ENCODE assay signal across 1 cellular context in the genomic region with DNA sequence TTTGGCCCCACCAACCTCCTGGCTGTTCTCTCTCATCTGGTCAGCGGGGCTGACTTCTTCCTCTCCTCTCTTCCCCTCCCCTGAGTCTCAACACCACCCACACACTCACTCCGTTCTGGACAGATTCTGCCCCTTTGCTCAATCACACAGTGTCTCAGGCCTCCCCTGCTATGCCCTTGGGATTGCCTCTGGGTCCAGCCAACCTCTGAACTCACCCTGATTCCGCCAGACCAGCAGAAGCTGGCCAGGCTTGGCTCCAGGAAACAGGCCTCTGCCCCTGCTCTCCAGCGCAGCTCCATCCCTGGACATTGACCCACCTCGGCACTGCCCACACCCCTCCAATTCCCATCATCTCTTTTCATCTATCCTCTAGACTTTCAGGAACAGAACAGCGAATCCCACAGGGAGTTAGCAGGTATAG.
TF ChIP-seq lines count a peak whose summit lies in the region.

No MANE protein-coding gene starts in this region.

TF ChIP-seq in HepG2, 621 proteins besides CTCF, POLR2A, EP300 and RAD21 (continued from another document and continues in another):
- TF ChIP-seq KDM6A (CRISPR knock-in tag; IDR thresholded peaks at IDR 0.05; ENCODE audit: low read depth) (no peak), ZNF891 (CRISPR knock-in tag; IDR thresholded peaks at IDR 0.05) (0 out of 2 replicates have a peak, but pooled peaks have one; percentile 59), ZNF326 (CRISPR knock-in tag; IDR thresholded peaks at IDR 0.05; ENCODE audit: borderline replicate concordance) (no peak), NCOR1 (IDR thresholded peaks at IDR 0.05; ENCODE audit: borderline replicate concordance, low read length) (no peak), FIP1L1 (IDR thresholded peaks at IDR 0.05; ENCODE audit: borderline replicate concordance, insufficient read depth, low read depth, low read length) (no peak), HHEX (CRISPR knock-in tag; IDR thresholded peaks at IDR 0.05) (no peak), TBL1XR1 (IDR thresholded peaks at IDR 0.05; ENCODE audit: borderline replicate concordance, low read length, partially characterized antibody) (no peak), JDP2 (CRISPR knock-in tag; IDR thresholded peaks at IDR 0.05; ENCODE audit: borderline replicate concordance) (no peak), SRSF9 (IDR thresholded peaks at IDR 0.05; ENCODE audit: borderline replicate concordance, insufficient read depth, low read depth, low read length, poor library complexity, severe bottlenecking) (no peak), DNMT1 (CRISPR knock-in tag; IDR thresholded peaks at IDR 0.05) (no peak), CCDC6 (CRISPR knock-in tag; IDR thresholded peaks at IDR 0.05) (no peak), RFX3 (CRISPR knock-in tag; IDR thresholded peaks at IDR 0.05) (no peak), ZNF232 (CRISPR knock-in tag; IDR thresholded peaks at IDR 0.05; ENCODE audit: borderline replicate concordance) (no peak), HDAC1 (CRISPR knock-in tag; IDR thresholded peaks at IDR 0.05) (0 out of 2 replicates have a peak, but pooled peaks have one; percentile 21), HNRNPL (IDR thresholded peaks at IDR 0.05; ENCODE audit: low read depth, low read length) (no peak), MED1 (CRISPR knock-in tag; IDR thresholded peaks at IDR 0.05) (peak; percentile 45; the same call in 1 of the 2 replicates), ZFYVE20 (CRISPR knock-in tag; IDR thresholded peaks at IDR 0.05; ENCODE audit: borderline replicate concordance, low read depth) (no peak)
- TF ChIP-seq, protein P1, sequence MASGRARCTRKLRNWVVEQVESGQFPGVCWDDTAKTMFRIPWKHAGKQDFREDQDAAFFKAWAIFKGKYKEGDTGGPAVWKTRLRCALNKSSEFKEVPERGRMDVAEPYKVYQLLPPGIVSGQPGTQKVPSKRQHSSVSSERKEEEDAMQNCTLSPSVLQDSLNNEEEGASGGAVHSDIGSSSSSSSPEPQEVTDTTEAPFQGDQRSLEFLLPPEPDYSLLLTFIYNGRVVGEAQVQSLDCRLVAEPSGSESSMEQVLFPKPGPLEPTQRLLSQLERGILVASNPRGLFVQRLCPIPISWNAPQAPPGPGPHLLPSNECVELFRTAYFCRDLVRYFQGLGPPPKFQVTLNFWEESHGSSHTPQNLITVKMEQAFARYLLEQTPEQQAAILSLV (CRISPR knock-in tag; IDR thresholded peaks at IDR 0.05; ENCODE audit: borderline replicate concordance): no peak
- TF ChIP-seq, protein P2, sequence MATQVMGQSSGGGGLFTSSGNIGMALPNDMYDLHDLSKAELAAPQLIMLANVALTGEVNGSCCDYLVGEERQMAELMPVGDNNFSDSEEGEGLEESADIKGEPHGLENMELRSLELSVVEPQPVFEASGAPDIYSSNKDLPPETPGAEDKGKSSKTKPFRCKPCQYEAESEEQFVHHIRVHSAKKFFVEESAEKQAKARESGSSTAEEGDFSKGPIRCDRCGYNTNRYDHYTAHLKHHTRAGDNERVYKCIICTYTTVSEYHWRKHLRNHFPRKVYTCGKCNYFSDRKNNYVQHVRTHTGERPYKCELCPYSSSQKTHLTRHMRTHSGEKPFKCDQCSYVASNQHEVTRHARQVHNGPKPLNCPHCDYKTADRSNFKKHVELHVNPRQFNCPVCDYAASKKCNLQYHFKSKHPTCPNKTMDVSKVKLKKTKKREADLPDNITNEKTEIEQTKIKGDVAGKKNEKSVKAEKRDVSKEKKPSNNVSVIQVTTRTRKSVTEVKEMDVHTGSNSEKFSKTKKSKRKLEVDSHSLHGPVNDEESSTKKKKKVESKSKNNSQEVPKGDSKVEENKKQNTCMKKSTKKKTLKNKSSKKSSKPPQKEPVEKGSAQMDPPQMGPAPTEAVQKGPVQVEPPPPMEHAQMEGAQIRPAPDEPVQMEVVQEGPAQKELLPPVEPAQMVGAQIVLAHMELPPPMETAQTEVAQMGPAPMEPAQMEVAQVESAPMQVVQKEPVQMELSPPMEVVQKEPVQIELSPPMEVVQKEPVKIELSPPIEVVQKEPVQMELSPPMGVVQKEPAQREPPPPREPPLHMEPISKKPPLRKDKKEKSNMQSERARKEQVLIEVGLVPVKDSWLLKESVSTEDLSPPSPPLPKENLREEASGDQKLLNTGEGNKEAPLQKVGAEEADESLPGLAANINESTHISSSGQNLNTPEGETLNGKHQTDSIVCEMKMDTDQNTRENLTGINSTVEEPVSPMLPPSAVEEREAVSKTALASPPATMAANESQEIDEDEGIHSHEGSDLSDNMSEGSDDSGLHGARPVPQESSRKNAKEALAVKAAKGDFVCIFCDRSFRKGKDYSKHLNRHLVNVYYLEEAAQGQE (IDR thresholded peaks at IDR 0.05; ENCODE audit: borderline replicate concordance in 1 of 2, low read depth in 1 of 2, low read length in 2 of 2): no peak
- TF ChIP-seq, protein P3, sequence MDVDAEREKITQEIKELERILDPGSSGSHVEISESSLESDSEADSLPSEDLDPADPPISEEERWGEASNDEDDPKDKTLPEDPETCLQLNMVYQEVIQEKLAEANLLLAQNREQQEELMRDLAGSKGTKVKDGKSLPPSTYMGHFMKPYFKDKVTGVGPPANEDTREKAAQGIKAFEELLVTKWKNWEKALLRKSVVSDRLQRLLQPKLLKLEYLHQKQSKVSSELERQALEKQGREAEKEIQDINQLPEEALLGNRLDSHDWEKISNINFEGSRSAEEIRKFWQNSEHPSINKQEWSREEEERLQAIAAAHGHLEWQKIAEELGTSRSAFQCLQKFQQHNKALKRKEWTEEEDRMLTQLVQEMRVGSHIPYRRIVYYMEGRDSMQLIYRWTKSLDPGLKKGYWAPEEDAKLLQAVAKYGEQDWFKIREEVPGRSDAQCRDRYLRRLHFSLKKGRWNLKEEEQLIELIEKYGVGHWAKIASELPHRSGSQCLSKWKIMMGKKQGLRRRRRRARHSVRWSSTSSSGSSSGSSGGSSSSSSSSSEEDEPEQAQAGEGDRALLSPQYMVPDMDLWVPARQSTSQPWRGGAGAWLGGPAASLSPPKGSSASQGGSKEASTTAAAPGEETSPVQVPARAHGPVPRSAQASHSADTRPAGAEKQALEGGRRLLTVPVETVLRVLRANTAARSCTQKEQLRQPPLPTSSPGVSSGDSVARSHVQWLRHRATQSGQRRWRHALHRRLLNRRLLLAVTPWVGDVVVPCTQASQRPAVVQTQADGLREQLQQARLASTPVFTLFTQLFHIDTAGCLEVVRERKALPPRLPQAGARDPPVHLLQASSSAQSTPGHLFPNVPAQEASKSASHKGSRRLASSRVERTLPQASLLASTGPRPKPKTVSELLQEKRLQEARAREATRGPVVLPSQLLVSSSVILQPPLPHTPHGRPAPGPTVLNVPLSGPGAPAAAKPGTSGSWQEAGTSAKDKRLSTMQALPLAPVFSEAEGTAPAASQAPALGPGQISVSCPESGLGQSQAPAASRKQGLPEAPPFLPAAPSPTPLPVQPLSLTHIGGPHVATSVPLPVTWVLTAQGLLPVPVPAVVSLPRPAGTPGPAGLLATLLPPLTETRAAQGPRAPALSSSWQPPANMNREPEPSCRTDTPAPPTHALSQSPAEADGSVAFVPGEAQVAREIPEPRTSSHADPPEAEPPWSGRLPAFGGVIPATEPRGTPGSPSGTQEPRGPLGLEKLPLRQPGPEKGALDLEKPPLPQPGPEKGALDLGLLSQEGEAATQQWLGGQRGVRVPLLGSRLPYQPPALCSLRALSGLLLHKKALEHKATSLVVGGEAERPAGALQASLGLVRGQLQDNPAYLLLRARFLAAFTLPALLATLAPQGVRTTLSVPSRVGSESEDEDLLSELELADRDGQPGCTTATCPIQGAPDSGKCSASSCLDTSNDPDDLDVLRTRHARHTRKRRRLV (CRISPR knock-in tag; IDR thresholded peaks at IDR 0.05): no peak
- TF ChIP-seq, protein P4, sequence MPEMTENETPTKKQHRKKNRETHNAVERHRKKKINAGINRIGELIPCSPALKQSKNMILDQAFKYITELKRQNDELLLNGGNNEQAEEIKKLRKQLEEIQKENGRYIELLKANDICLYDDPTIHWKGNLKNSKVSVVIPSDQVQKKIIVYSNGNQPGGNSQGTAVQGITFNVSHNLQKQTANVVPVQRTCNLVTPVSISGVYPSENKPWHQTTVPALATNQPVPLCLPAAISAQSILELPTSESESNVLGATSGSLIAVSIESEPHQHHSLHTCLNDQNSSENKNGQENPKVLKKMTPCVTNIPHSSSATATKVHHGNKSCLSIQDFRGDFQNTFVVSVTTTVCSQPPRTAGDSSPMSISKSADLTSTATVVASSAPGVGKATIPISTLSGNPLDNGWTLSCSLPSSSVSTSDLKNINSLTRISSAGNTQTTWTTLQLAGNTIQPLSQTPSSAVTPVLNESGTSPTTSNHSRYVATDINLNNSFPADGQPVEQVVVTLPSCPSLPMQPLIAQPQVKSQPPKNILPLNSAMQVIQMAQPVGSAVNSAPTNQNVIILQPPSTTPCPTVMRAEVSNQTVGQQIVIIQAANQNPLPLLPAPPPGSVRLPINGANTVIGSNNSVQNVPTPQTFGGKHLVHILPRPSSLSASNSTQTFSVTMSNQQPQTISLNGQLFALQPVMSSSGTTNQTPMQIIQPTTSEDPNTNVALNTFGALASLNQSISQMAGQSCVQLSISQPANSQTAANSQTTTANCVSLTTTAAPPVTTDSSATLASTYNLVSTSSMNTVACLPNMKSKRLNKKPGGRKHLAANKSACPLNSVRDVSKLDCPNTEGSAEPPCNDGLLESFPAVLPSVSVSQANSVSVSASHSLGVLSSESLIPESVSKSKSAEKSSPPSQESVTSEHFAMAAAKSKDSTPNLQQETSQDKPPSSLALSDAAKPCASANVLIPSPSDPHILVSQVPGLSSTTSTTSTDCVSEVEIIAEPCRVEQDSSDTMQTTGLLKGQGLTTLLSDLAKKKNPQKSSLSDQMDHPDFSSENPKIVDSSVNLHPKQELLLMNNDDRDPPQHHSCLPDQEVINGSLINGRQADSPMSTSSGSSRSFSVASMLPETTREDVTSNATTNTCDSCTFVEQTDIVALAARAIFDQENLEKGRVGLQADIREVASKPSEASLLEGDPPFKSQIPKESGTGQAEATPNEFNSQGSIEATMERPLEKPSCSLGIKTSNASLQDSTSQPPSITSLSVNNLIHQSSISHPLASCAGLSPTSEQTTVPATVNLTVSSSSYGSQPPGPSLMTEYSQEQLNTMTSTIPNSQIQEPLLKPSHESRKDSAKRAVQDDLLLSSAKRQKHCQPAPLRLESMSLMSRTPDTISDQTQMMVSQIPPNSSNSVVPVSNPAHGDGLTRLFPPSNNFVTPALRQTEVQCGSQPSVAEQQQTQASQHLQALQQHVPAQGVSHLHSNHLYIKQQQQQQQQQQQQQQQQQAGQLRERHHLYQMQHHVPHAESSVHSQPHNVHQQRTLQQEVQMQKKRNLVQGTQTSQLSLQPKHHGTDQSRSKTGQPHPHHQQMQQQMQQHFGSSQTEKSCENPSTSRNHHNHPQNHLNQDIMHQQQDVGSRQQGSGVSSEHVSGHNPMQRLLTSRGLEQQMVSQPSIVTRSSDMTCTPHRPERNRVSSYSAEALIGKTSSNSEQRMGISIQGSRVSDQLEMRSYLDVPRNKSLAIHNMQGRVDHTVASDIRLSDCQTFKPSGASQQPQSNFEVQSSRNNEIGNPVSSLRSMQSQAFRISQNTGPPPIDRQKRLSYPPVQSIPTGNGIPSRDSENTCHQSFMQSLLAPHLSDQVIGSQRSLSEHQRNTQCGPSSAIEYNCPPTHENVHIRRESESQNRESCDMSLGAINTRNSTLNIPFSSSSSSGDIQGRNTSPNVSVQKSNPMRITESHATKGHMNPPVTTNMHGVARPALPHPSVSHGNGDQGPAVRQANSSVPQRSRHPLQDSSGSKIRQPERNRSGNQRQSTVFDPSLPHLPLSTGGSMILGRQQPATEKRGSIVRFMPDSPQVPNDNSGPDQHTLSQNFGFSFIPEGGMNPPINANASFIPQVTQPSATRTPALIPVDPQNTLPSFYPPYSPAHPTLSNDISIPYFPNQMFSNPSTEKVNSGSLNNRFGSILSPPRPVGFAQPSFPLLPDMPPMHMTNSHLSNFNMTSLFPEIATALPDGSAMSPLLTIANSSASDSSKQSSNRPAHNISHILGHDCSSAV (CRISPR knock-in tag; IDR thresholded peaks at IDR 0.05; ENCODE audit: borderline replicate concordance): no peak
- TF ChIP-seq, protein P5, sequence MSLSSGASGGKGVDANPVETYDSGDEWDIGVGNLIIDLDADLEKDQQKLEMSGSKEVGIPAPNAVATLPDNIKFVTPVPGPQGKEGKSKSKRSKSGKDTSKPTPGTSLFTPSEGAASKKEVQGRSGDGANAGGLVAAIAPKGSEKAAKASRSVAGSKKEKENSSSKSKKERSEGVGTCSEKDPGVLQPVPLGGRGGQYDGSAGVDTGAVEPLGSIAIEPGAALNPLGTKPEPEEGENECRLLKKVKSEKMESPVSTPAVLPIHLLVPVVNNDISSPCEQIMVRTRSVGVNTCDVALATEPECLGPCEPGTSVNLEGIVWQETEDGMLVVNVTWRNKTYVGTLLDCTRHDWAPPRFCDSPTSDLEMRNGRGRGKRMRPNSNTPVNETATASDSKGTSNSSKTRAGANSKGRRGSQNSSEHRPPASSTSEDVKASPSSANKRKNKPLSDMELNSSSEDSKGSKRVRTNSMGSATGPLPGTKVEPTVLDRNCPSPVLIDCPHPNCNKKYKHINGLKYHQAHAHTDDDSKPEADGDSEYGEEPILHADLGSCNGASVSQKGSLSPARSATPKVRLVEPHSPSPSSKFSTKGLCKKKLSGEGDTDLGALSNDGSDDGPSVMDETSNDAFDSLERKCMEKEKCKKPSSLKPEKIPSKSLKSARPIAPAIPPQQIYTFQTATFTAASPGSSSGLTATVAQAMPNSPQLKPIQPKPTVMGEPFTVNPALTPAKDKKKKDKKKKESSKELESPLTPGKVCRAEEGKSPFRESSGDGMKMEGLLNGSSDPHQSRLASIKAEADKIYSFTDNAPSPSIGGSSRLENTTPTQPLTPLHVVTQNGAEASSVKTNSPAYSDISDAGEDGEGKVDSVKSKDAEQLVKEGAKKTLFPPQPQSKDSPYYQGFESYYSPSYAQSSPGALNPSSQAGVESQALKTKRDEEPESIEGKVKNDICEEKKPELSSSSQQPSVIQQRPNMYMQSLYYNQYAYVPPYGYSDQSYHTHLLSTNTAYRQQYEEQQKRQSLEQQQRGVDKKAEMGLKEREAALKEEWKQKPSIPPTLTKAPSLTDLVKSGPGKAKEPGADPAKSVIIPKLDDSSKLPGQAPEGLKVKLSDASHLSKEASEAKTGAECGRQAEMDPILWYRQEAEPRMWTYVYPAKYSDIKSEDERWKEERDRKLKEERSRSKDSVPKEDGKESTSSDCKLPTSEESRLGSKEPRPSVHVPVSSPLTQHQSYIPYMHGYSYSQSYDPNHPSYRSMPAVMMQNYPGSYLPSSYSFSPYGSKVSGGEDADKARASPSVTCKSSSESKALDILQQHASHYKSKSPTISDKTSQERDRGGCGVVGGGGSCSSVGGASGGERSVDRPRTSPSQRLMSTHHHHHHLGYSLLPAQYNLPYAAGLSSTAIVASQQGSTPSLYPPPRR (CRISPR knock-in tag; IDR thresholded peaks at IDR 0.05; ENCODE audit: borderline replicate concordance): no peak
- TF ChIP-seq, protein P6, sequence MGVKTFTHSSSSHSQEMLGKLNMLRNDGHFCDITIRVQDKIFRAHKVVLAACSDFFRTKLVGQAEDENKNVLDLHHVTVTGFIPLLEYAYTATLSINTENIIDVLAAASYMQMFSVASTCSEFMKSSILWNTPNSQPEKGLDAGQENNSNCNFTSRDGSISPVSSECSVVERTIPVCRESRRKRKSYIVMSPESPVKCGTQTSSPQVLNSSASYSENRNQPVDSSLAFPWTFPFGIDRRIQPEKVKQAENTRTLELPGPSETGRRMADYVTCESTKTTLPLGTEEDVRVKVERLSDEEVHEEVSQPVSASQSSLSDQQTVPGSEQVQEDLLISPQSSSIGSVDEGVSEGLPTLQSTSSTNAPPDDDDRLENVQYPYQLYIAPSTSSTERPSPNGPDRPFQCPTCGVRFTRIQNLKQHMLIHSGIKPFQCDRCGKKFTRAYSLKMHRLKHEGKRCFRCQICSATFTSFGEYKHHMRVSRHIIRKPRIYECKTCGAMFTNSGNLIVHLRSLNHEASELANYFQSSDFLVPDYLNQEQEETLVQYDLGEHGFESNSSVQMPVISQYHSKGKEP (CRISPR knock-in tag; IDR thresholded peaks at IDR 0.05): no peak
- TF ChIP-seq, protein P7, sequence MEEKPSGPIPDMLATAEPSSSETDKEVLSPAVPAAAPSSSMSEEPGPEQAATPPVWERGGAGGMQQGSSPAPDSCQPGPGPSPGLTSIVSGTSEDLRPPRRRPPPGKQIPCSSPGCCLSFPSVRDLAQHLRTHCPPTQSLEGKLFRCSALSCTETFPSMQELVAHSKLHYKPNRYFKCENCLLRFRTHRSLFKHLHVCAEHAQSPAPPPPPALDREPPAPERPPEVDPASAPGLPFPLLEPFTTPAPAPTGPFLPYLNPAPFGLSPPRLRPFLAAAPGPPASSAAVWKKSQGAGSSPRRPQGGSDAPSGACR (CRISPR knock-in tag; IDR thresholded peaks at IDR 0.05): no peak
